Comparison of ENCODE assay signal across 1 cellular context in the genomic region with DNA sequence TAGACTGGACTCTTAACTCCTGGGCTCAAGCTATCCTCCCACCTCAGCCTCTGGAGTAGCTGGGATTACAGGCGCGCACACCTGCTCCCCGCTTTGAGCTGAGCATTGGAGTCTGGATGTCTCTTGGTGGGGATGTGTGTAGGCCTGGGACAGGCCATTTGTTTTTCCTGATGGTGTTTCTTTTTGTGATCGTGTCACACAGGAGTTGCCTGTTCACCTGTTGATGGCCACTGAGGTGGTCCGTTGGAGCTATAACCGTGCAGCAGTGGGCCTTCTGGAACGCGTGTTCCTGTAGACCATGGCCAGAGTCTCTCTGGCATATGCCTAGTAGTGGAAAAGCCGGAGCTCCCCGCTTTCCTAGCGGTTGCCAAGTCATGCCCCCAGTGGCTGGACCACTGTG.
TF ChIP-seq lines count a peak whose summit lies in the region.

No MANE protein-coding gene starts in this region.

TF ChIP-seq in A549, 52 proteins besides CTCF, POLR2A, EP300 and RAD21:
- no peak for TF ChIP-seq CBX2 (IDR thresholded peaks at IDR 0.05; ENCODE audit: borderline replicate concordance, low read depth)
